In genomic region chr18:45517181-45517741, GRCh38 we compare ENCODE assay signal across 16 cellular contexts.
A peak's percentile ranks its signal among the peaks of the same experiment; 100 is the strongest.
DNase-seq lines count a peak whose midpoint lies in the region; ATAC-seq and TF ChIP-seq lines count a peak whose summit lies in the region.
"Had no signal": no experiment of that assay in that cellular context is flagged by ENCODE, and none has a peak within 500 bp of the region (broad histone marks: within the 10 kb centered on the region; RNA-seq: fewer than 3 reads in every experiment).

No MANE protein-coding gene starts in this region.

- H3K27ac Mint-ChIP-seq in mesothelial cell of epicardium = peak overlapping the region; percentile 52
- H3K27ac Mint-ChIP-seq in CD8-positive, alpha-beta memory T cell = no peak overlapping the region
- H3K27ac Mint-ChIP-seq: activated naive CD4-positive, alpha-beta T cell treated with anti-CD3 and anti-CD28 coated beads, Interleukin-2, amount 50 U/mL, for 24 hours had no signal

- no peaks in the 10 kb centered on the region for H3K9me3 ChIP-seq in thoracic aorta
- no peaks in the 10 kb centered on the region for H3K9me3 ChIP-seq in CD8-positive, alpha-beta memory T cell (ENCODE audit: low read length)

- no peaks in the 10 kb centered on the region for H3K36me3 ChIP-seq in thoracic aorta
- H3K36me3 ChIP-seq in CD8-positive, alpha-beta memory T cell (ENCODE audit: insufficient read depth, low read length) = no peaks in the 10 kb centered on the region

- peaks cover 58% of the 10 kb centered on the region for H3K4me1 Mint-ChIP-seq in mesothelial cell of epicardium
- H3K4me1 Mint-ChIP-seq in CD8-positive, alpha-beta memory T cell = no peaks in the 10 kb centered on the region
- H3K4me1 Mint-ChIP-seq: activated naive CD4-positive, alpha-beta T cell treated with anti-CD3 and anti-CD28 coated beads, Interleukin-2, amount 50 U/mL, for 24 hours had no signal

- no peak overlapping the region for H3K4me3 Mint-ChIP-seq in mesothelial cell of epicardium
- no peak overlapping the region for H3K4me3 Mint-ChIP-seq in CD8-positive, alpha-beta memory T cell
- H3K4me3 Mint-ChIP-seq: activated naive CD4-positive, alpha-beta T cell treated with anti-CD3 and anti-CD28 coated beads, Interleukin-2, amount 50 U/mL, for 24 hours had no signal

- no peak for TF ChIP-seq CTCF in mesothelial cell of epicardium (IDR thresholded peaks at IDR 0.05; ENCODE audit: unreplicated experiment)
- TF ChIP-seq CTCF in thoracic aorta (IDR thresholded peaks at IDR 0.05) = no peak

- H3K9me3 Mint-ChIP-seq in mesothelial cell of epicardium = peaks cover 4% of the 10 kb centered on the region
- H3K9me3 Mint-ChIP-seq in CD8-positive, alpha-beta memory T cell = no peaks in the 10 kb centered on the region

- H3K27me3 ChIP-seq in thoracic aorta (replicated peaks; ENCODE audit: insufficient read depth) = no peaks in the 10 kb centered on the region
- no peaks in the 10 kb centered on the region for H3K27me3 ChIP-seq in CD8-positive, alpha-beta memory T cell (ENCODE audit: insufficient read depth, low read length, poor library complexity, severe bottlenecking)

- H3K4me1 ChIP-seq in thoracic aorta (ENCODE audit: control insufficient read depth in 1 of 2, low read depth in 2 of 2) = peaks cover 36 to 71% of the 10 kb centered on the region in 2 donors
- H3K4me1 ChIP-seq in CD8-positive, alpha-beta memory T cell (ENCODE audit: insufficient read depth, low read length) = no peaks in the 10 kb centered on the region

- no peaks in the 10 kb centered on the region for H3K36me3 Mint-ChIP-seq in mesothelial cell of epicardium
- no peaks in the 10 kb centered on the region for H3K36me3 Mint-ChIP-seq in CD8-positive, alpha-beta memory T cell
- H3K36me3 Mint-ChIP-seq: activated naive CD4-positive, alpha-beta T cell treated with anti-CD3 and anti-CD28 coated beads, Interleukin-2, amount 50 U/mL, for 24 hours had no signal

- POLR2A ChIA-PET in CD8-positive, alpha-beta memory T cell (lab: Charles Lee) = no interaction called here

- peak overlapping the region; percentile 88 to 95 for H3K27ac ChIP-seq in thoracic aorta
- H3K27ac ChIP-seq in CD8-positive, alpha-beta memory T cell (ENCODE audit: low read depth, low read length) = no peak overlapping the region

- H3K27me3 Mint-ChIP-seq in mesothelial cell of epicardium (ENCODE audit: low read depth) = no peaks in the 10 kb centered on the region
- H3K27me3 Mint-ChIP-seq in CD8-positive, alpha-beta memory T cell = peaks cover 6 to 14% of the 10 kb centered on the region in 2 donors

- peak overlapping the region; percentile 27 for H3K4me3 ChIP-seq in thoracic aorta
- H3K4me3 ChIP-seq in CD8-positive, alpha-beta memory T cell (ENCODE audit: low read length) = no peak overlapping the region
- H3K4me3 ChIP-seq: dorsolateral prefrontal cortex had no signal

- CTCF ChIA-PET in CD8-positive, alpha-beta memory T cell (lab: Charles Lee) = interaction anchor here (1.2 kb wide), 1 partner anchor 10 kb away, joined by 3 read pairs; no protein-coding TSS in a partner anchor

- peak; percentile 70 for DNase-seq in M059J (ENCODE audit: low read depth)
- peak; percentile 83 for DNase-seq in fibroblast of gingiva (ENCODE audit: low read depth)
- DNase-seq in mesothelial cell of epicardium (ENCODE audit: low spot score in 2 of 2, unreplicated experiment in 2 of 2) = no peak
- peak; percentile 38 for DNase-seq in thoracic aorta (ENCODE audit: low spot score)
- DNase-seq in activated CD4-positive, alpha-beta T cell treated with anti-CD3 and anti-CD28 coated beads for 4 hours = no peak
- DNase-seq in NCI-H1694 (lab: John Stamatoyannopoulos, UW) = no peak
- DNase-seq in CD8-positive, alpha-beta memory T cell = no peak
- no peak for DNase-seq in OCI-M2 (lab: John Stamatoyannopoulos, UW; ENCODE audit: unreplicated experiment)
- DNase-seq: COR-L47; dorsolateral prefrontal cortex; HCEC 1CT; hippocampal formation; NCI-H187 treated with DMSO at 0.1 percent for 48 hours; stimulated activated CD8-positive, alpha-beta memory T cell treated with anti-CD3 and anti-CD28 coated beads, Interleukin-4, amount 100 ng/mL, for 48 hours; T-helper 2 cell had no signal

- peak; percentile 34 for ATAC-seq in thoracic aorta (ENCODE audit: insufficient number of reproducible peaks, low FRiP score, low read depth)

Comparison
In these comparisons a context has a peak if more than half of its experiments do, and no peak if none do; other contexts are left out.
1. DNase-seq: peak in M059J (single experiment), fibroblast of gingiva (single experiment) and thoracic aorta (single experiment); none in mesothelial cell of epicardium (0 of 2), activated CD4-positive, alpha-beta T cell treated with anti-CD3 and anti-CD28 coated beads for 4 hours (0 of 2), NCI-H1694 (single experiment), CD8-positive, alpha-beta memory T cell (0 of 5) and OCI-M2 (single experiment).